In the genomic region with DNA sequence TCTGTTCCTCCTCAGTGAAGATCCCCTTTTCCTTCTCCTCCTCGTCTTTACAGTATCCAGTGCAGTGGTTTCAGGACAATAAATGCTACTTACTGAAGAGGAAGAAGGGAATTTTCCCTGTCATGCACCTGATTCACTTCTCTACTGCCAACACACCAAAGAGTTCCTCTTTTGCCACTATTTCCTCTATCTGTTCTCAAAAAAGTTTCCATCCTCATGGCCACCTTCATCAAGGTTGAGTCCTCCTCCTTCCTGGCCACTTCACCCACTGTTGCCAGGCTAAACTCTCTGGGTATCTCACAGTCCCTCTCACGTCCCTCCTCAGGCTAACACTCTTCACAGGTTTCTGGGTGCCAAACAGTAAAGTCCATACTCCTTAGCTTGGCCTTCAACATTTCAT, we compare ENCODE assay signal across 10 cellular contexts. TPM values are rescaled to one million over a fixed set of nuclear protein-coding genes. Genes with fewer than 3 reads are reported as not detected.
A peak's percentile ranks its signal among the peaks of the same experiment; 100 is the strongest.
DNase-seq lines count a peak whose midpoint lies in the region; ATAC-seq and TF ChIP-seq lines count a peak whose summit lies in the region.
"Had no signal": no experiment of that assay in that cellular context is flagged by ENCODE, and none has a peak within 500 bp of the region (broad histone marks: within the 10 kb centered on the region; RNA-seq: fewer than 3 reads in every experiment).

No MANE protein-coding gene starts in this region.

- DNase-seq in CD1c-positive myeloid dendritic cell (ENCODE audit: extremely low spot score) (peak; percentile 82), HCEC 1CT (no peak), BE2C (no peak), mesothelial cell of epicardium (ENCODE audit: low spot score in 2 of 2, unreplicated experiment in 2 of 2) (no peak), dermis blood vessel endothelial cell (no peak)
- DNase-seq: heart right ventricle had no signal

- H3K9ac ChIP-seq in OCI-LY3 (ENCODE audit: low read length) = peak overlapping the region; percentile 18; the same call in 1 of the 2 replicates

- H2AFZ ChIP-seq in OCI-LY3 (ENCODE audit: low read depth, low read length) = no peak overlapping the region

- H3K79me2 ChIP-seq in OCI-LY3 (ENCODE audit: low read length) = no peaks in the 10 kb centered on the region

- H3K27me3 ChIP-seq in OCI-LY3 (ENCODE audit: low read depth, low read length) (no peaks in the 10 kb centered on the region), BE2C (no peaks in the 10 kb centered on the region)
- H3K27me3 ChIP-seq: heart right ventricle had no signal

- H3K4me3 Mint-ChIP-seq in mesothelial cell of epicardium = no peak overlapping the region

- peak overlapping the region; percentile 53 for H3K4me2 ChIP-seq in OCI-LY3 (ENCODE audit: low read length)

- no peaks in the 10 kb centered on the region for H3K27me3 Mint-ChIP-seq in mesothelial cell of epicardium (ENCODE audit: low read depth)

- H3K36me3 ChIP-seq in OCI-LY3 (replicated peaks; ENCODE audit: low read depth, low read length) = no peaks in the 10 kb centered on the region
- no peaks in the 10 kb centered on the region for H3K36me3 ChIP-seq in BE2C

- ATAC-seq in GM19395 (IDR thresholded peaks at IDR 0.05; ENCODE audit: unreplicated experiment) (peak; percentile 67), HG02981 (IDR thresholded peaks at IDR 0.05; ENCODE audit: unreplicated experiment) (peak; percentile 64)
- ATAC-seq: Right ventricle myocardium inferior had no signal

- no peak overlapping the region for H3K27ac Mint-ChIP-seq in mesothelial cell of epicardium

- H3K4me1 ChIP-seq in OCI-LY3 (ENCODE audit: low read length) (peaks cover 40% of the 10 kb centered on the region), BE2C (no peaks in the 10 kb centered on the region)

- H3K9me3 Mint-ChIP-seq in mesothelial cell of epicardium = no peaks in the 10 kb centered on the region

- peaks cover 8% of the 10 kb centered on the region for H3K4me1 Mint-ChIP-seq in mesothelial cell of epicardium

- H3K9me3 ChIP-seq in OCI-LY3 (ENCODE audit: insufficient read depth, low read length) (no peaks in the 10 kb centered on the region), BE2C (no peaks in the 10 kb centered on the region)
- H3K9me3 ChIP-seq: heart right ventricle had no signal

- H3K4me3 ChIP-seq in OCI-LY3 (ENCODE audit: low read length) = peak overlapping the region; percentile 6; the same call in 1 of the 2 replicates
- no peak overlapping the region for H3K4me3 ChIP-seq in BE2C (ENCODE audit: low read depth, low read length)
- H3K4me3 ChIP-seq: heart right ventricle had no signal

- peak overlapping the region; percentile 90 for H3K27ac ChIP-seq in OCI-LY3 (ENCODE audit: low read length)
- H3K27ac ChIP-seq: heart right ventricle had no signal

- no peak for TF ChIP-seq CTCF in OCI-LY3 (IDR thresholded peaks at IDR 0.05; ENCODE audit: low read depth, low read length)
- no peak for TF ChIP-seq CTCF in BE2C (IDR thresholded peaks at IDR 0.05; ENCODE audit: low read depth, low read length)
- no peak for TF ChIP-seq CTCF in mesothelial cell of epicardium (IDR thresholded peaks at IDR 0.05; ENCODE audit: unreplicated experiment)

- H4K20me1 ChIP-seq in OCI-LY3 (ENCODE audit: insufficient read depth, low read length) = no peaks in the 10 kb centered on the region

- peaks cover 5% of the 10 kb centered on the region for H3K36me3 Mint-ChIP-seq in mesothelial cell of epicardium

RNA-seq across cellular contexts. Expression of a gene that starts 41.7 kb away (rescaled TPM):
- 9.3 TPM for polyA plus RNA-seq in BE2C (2012; ENCODE audit: insufficient read depth, insufficient read length, low read depth)
- total RNA-seq in mesothelial cell of epicardium (14.7 to 16.2 TPM (median 15.1 TPM) in 3 replicates), dermis blood vessel endothelial cell (11.3 and 18.5 TPM in 2 replicates)
